8 cellular contexts compared by ENCODE assay signal in genomic region chr14:102316746-102317563, GRCh38. TPM values are rescaled to one million over a fixed set of nuclear protein-coding genes. Genes with fewer than 3 reads are reported as not detected.
A peak's percentile ranks its signal among the peaks of the same experiment; 100 is the strongest.
DNase-seq lines count a peak whose midpoint lies in the region; ATAC-seq and TF ChIP-seq lines count a peak whose summit lies in the region.

No MANE protein-coding gene starts in this region.

- TF ChIP-seq POLR2A in ovary (IDR thresholded peaks at IDR 0.05): no peak

- no peaks in the 10 kb centered on the region for H3K9me3 Mint-ChIP-seq in activated naive CD8-positive, alpha-beta T cell (ENCODE audit: low read depth)

- H3K27ac Mint-ChIP-seq in activated naive CD8-positive, alpha-beta T cell: peak overlapping the region; percentile 91

- H3K36me3 Mint-ChIP-seq in activated naive CD8-positive, alpha-beta T cell: no peaks in the 10 kb centered on the region

- H3K9me3 ChIP-seq in ovary (no peaks in the 10 kb centered on the region), thymus (ENCODE audit: control insufficient read depth) (no peaks in the 10 kb centered on the region)

- H3K4me1 Mint-ChIP-seq in activated naive CD8-positive, alpha-beta T cell (ENCODE audit: low read depth): peaks cover 50% of the 10 kb centered on the region

- 1% methylated on average over 54 of the region's 54 CpGs for WGBS in ovary, 3 donors
- 2% methylated on average over 54 of the region's 54 CpGs for WGBS in thymus

- TF ChIP-seq CTCF in GM12872 (IDR thresholded peaks at IDR 0.05; ENCODE audit: insufficient read depth, low read depth, low read length) (peak; percentile 76), ovary (IDR thresholded peaks at IDR 0.05) (peak; percentile 93 to 94 (median 94))

- peak; percentile 71 for DNase-seq in NCI-H1092 (lab: John Stamatoyannopoulos, UW)
- DNase-seq in SKM-1 (lab: John Stamatoyannopoulos, UW; ENCODE audit: unreplicated experiment): peak; percentile 31
- peak; percentile 96 for DNase-seq in Right ventricle myocardium inferior (ENCODE audit: missing footprints)
- DNase-seq in ovary: peak; percentile 83 to 93 (median 90)

- H3K4me3 ChIP-seq in ovary: peak overlapping the region; percentile 43
- peak overlapping the region; percentile 48 for H3K4me3 ChIP-seq in thymus (ENCODE audit: low read length)

- peaks cover 13% of the 10 kb centered on the region for H3K4me1 ChIP-seq in ovary (ENCODE audit: insufficient read depth)
- H3K4me1 ChIP-seq in thymus (ENCODE audit: control insufficient read depth, insufficient read depth, low read length): peaks cover 13% of the 10 kb centered on the region

- no peaks in the 10 kb centered on the region for H3K27me3 Mint-ChIP-seq in activated naive CD8-positive, alpha-beta T cell

- H3K27me3 ChIP-seq in ovary: no peaks in the 10 kb centered on the region
- H3K27me3 ChIP-seq in thymus (ENCODE audit: control insufficient read depth, insufficient read depth): no peaks in the 10 kb centered on the region

- H3K4me3 Mint-ChIP-seq in activated naive CD8-positive, alpha-beta T cell: peak overlapping the region; percentile 94

- peak overlapping the region; percentile 5 to 49 for H3K27ac ChIP-seq in ovary
- H3K27ac ChIP-seq in thymus (ENCODE audit: low read depth): peak overlapping the region; percentile 86

- no peak for TF ChIP-seq EP300 in ovary (IDR thresholded peaks at IDR 0.05)

- H3K36me3 ChIP-seq in ovary: no peaks in the 10 kb centered on the region
- H3K36me3 ChIP-seq in thymus (ENCODE audit: control insufficient read depth, insufficient read depth): no peaks in the 10 kb centered on the region

- ATAC-seq in HG02642 (IDR thresholded peaks at IDR 0.05; ENCODE audit: poor library complexity, unreplicated experiment): peak; percentile 72
- peak; percentile 85 for ATAC-seq in Right ventricle myocardium inferior

- intact Hi-C loops in Right ventricle myocardium inferior (cut with DNase I) (loop anchor here (1.0 to 10.0 kb wide), 7 partner anchors 100 to 612 kb away; partner anchors contain the start of genes ANKRD9, DYNC1H1, HSP90AA1 and PPP2R5C), ovary (cut with DNase I) (loop anchor here in 1 of 4 donors (2.0 to 10.0 kb wide), 2 partner anchors 222 to 352 kb away; partner anchors contain the start of gene DYNC1H1)

RNA-seq across cellular contexts. Expression of gene ZNF839, which starts 2.6 kb away (rescaled TPM):
- 7.6 TPM for total RNA-seq in Right ventricle myocardium inferior
- 10 to 100 TPM in 6 of 7 donors, 1 to 10 TPM in 1; 9.8 to 14.9 (median 12.6) TPM for total RNA-seq in ovary
- polyA plus RNA-seq in ovary: 10 to 100 TPM in 1 of 2 donors, 1 to 10 TPM in 1; 6.4 to 11.2 TPM
- polyA plus RNA-seq in thymus: 18.8 TPM

RNA-seq across cellular contexts. Expression of gene MOK, which starts 12.0 kb away (rescaled TPM):
- 9.4 TPM for total RNA-seq in Right ventricle myocardium inferior
- 10 to 100 TPM; 21.8 to 51.1 (median 24.0) TPM for total RNA-seq in ovary
- polyA plus RNA-seq in ovary: 10 to 100 TPM; 20.0 to 23.8 TPM
- polyA plus RNA-seq in thymus: 9.0 TPM

RNA-seq across cellular contexts. Expression of gene CINP, which starts 45.7 kb away (rescaled TPM):
- total RNA-seq in Right ventricle myocardium inferior (31.1 TPM), ovary (10 to 100 TPM; 14.6 to 36.8 (median 26.6) TPM)
- polyA plus RNA-seq in ovary (10 to 100 TPM; 28.4 to 59.9 TPM), thymus (33.4 TPM)

RNA-seq across cellular contexts. Expression of gene TECPR2, which starts 45.8 kb away (rescaled TPM):
- total RNA-seq in Right ventricle myocardium inferior (19.4 TPM), ovary (10 to 100 TPM; 13.6 to 29.3 (median 26.1) TPM)
- polyA plus RNA-seq in ovary (10 to 100 TPM in 1 of 2 donors, 1 to 10 TPM in 1; 8.6 to 12.7 TPM), thymus (8.3 TPM)

Comparison
In these comparisons a context has a peak if more than half of its experiments do, and no peak if none do; other contexts are left out.
1. Peak in every context shown above with its lines: DNase-seq, ATAC-seq, H3K4me3 ChIP-seq and H3K27ac ChIP-seq.
2. DNase-seq: peak in every context shown above with its lines; median percentile 96 in Right ventricle myocardium inferior; 90 in ovary; 71 in NCI-H1092; 31 in SKM-1.